ENCODE assay signal across 8 cellular contexts in genomic region chr14:20613094-20614037, GRCh38. TPM values are rescaled to one million over a fixed set of nuclear protein-coding genes. Genes with fewer than 3 reads are reported as not detected.
A peak's percentile ranks its signal among the peaks of the same experiment; 100 is the strongest.
DNase-seq lines count a peak whose midpoint lies in the region; ATAC-seq and TF ChIP-seq lines count a peak whose summit lies in the region.

No MANE protein-coding gene starts in this region.

- no peaks in the 10 kb centered on the region for H3K36me3 Mint-ChIP-seq in CD4-positive, CD25-positive, alpha-beta regulatory T cell
- H3K36me3 Mint-ChIP-seq in activated CD4-positive, alpha-beta memory T cell treated with anti-CD3 and anti-CD28 coated beads for 36 hours = no peaks in the 10 kb centered on the region

- no peak overlapping the region for H3K4me3 Mint-ChIP-seq in CD4-positive, CD25-positive, alpha-beta regulatory T cell
- H3K4me3 Mint-ChIP-seq in activated CD4-positive, alpha-beta memory T cell treated with anti-CD3 and anti-CD28 coated beads for 36 hours = no peak overlapping the region

- peak; percentile 80 for ATAC-seq in CD4-positive, CD25-positive, alpha-beta regulatory T cell (ENCODE audit: low read depth in 2 of 2)
- ATAC-seq in GM19452 (IDR thresholded peaks at IDR 0.05; ENCODE audit: unreplicated experiment) (peak; percentile 66), HG03565 (IDR thresholded peaks at IDR 0.05; ENCODE audit: unreplicated experiment) (peak; percentile 49), lung (ENCODE audit: insufficient read depth, low FRiP score) (peak; percentile 73)

- peak; percentile 69 to 92 (median 91) for DNase-seq in CD4-positive, CD25-positive, alpha-beta regulatory T cell
- peak; percentile 93 for DNase-seq in NCI-H748 treated with DMSO at 0.1 percent for 48 hours (lab: John Stamatoyannopoulos, UW)
- peak; percentile 90 for DNase-seq in activated CD4-positive, alpha-beta memory T cell treated with anti-CD3 and anti-CD28 coated beads for 36 hours
- DNase-seq in effector CD8-positive, alpha-beta T cell (lab: John Stamatoyannopoulos, UW) = peak; percentile 70
- peak; percentile 79 for DNase-seq in lung (ENCODE audit: low spot score)
- DNase-seq in stimulated activated CD4-positive, alpha-beta T cell treated with anti-CD3 and anti-CD28 coated beads, TNF-alpha, amount 100 ng/mL, for 24 hours (ENCODE audit: low read depth in 3 of 3) = peak; percentile 79 to 84 (median 80)

- WGBS in lung, 2 donors = 1 to 2% methylated on average over 34 of the region's 34 CpGs

- H3K9me3 Mint-ChIP-seq in CD4-positive, CD25-positive, alpha-beta regulatory T cell = no peaks in the 10 kb centered on the region
- H3K9me3 Mint-ChIP-seq in activated CD4-positive, alpha-beta memory T cell treated with anti-CD3 and anti-CD28 coated beads for 36 hours = no peaks in the 10 kb centered on the region

- intact Hi-C loops in activated CD4-positive, alpha-beta memory T cell treated with anti-CD3 and anti-CD28 coated beads for 36 hours (cut with micrococcal nuclease) = loop anchor here (1.0 to 5.0 kb wide), 13 partner anchors 11 to 309 kb away; partner anchors contain the start of genes PARP2, PIP4P1, PNP and RNASE6

- CTCF ChIA-PET in activated CD4-positive, alpha-beta memory T cell treated with anti-CD3 and anti-CD28 coated beads for 36 hours (lab: Charles Lee) = interaction anchor here (0.6 to 2.5 kb wide), 15 partner anchors 9 to 286 kb away, joined by 3 to 31 read pairs (median 5); partner anchors contain the start of genes PARP2 and RNASE4

- H3K4me3 ChIP-seq in CD4-positive, CD25-positive, alpha-beta regulatory T cell (ENCODE audit: low read depth, low read length) = peak overlapping the region; percentile 88
- H3K4me3 ChIP-seq in lung = peak overlapping the region; percentile 33

- peak; percentile 55 for TF ChIP-seq CTCF in lung (IDR thresholded peaks at IDR 0.05; ENCODE audit: control extremely low read depth, extremely low read depth)

- H3K4me1 ChIP-seq in CD4-positive, CD25-positive, alpha-beta regulatory T cell (ENCODE audit: control insufficient read depth, insufficient read depth, low read length, poor library complexity, severe bottlenecking) = peaks cover 38% of the 10 kb centered on the region
- peaks cover 0 to 2% of the 10 kb centered on the region in 2 donors for H3K4me1 ChIP-seq in lung (ENCODE audit: control insufficient read depth in 2 of 2, insufficient read depth in 2 of 2, low read length in 2 of 2)

- no peak overlapping the region for H3K27ac Mint-ChIP-seq in CD4-positive, CD25-positive, alpha-beta regulatory T cell
- no peak overlapping the region for H3K27ac Mint-ChIP-seq in activated CD4-positive, alpha-beta memory T cell treated with anti-CD3 and anti-CD28 coated beads for 36 hours

- no peaks in the 10 kb centered on the region for H3K36me3 ChIP-seq in CD4-positive, CD25-positive, alpha-beta regulatory T cell (ENCODE audit: control insufficient read depth, insufficient read depth, low read length)
- no peaks in the 10 kb centered on the region for H3K36me3 ChIP-seq in lung (ENCODE audit: control insufficient read depth in 2 of 2, insufficient read depth in 2 of 2, low read length in 2 of 2)

- POLR2A ChIA-PET in activated CD4-positive, alpha-beta memory T cell treated with anti-CD3 and anti-CD28 coated beads for 36 hours (lab: Charles Lee) = interaction anchor here (0.8 to 2.0 kb wide), 10 partner anchors 9 to 270 kb away, joined by 3 to 16 read pairs (median 4); partner anchors contain the start of genes APEX1, PARP2, PIP4P1 and PNP

- peaks cover 0 to 10% (median 6%) of the 10 kb centered on the region in 4 donors for H3K4me1 Mint-ChIP-seq in CD4-positive, CD25-positive, alpha-beta regulatory T cell
- H3K4me1 Mint-ChIP-seq in activated CD4-positive, alpha-beta memory T cell treated with anti-CD3 and anti-CD28 coated beads for 36 hours (ENCODE audit: low read depth) = peaks cover 11% of the 10 kb centered on the region

- no peaks in the 10 kb centered on the region for H3K9me3 ChIP-seq in CD4-positive, CD25-positive, alpha-beta regulatory T cell (ENCODE audit: control insufficient read depth in 2 of 2, low read length in 2 of 2)
- no peaks in the 10 kb centered on the region for H3K9me3 ChIP-seq in lung (ENCODE audit: control insufficient read depth in 2 of 2, insufficient read depth in 1 of 2, low read length in 1 of 2)

- H3K27ac ChIP-seq in CD4-positive, CD25-positive, alpha-beta regulatory T cell (ENCODE audit: insufficient read depth, low read length, poor library complexity, severe bottlenecking) = peak overlapping the region; percentile 18
- H3K27ac ChIP-seq in lung (ENCODE audit: low read depth in 1 of 2, low read length in 1 of 2) = peak overlapping the region; percentile 15 to 34

- H3K27me3 ChIP-seq in CD4-positive, CD25-positive, alpha-beta regulatory T cell (ENCODE audit: control insufficient read depth, insufficient read depth, low read length) = peaks cover 17% of the 10 kb centered on the region
- H3K27me3 ChIP-seq in lung (ENCODE audit: control insufficient read depth, insufficient read depth) = no peaks in the 10 kb centered on the region

- H3K27me3 Mint-ChIP-seq in CD4-positive, CD25-positive, alpha-beta regulatory T cell = peaks cover 11% of the 10 kb centered on the region
- H3K27me3 Mint-ChIP-seq in activated CD4-positive, alpha-beta memory T cell treated with anti-CD3 and anti-CD28 coated beads for 36 hours = no peaks in the 10 kb centered on the region

RNA-seq across cellular contexts. Expression of gene RNASE12, which starts 22.2 kb away (rescaled TPM):
- not detected for total RNA-seq in CD4-positive, CD25-positive, alpha-beta regulatory T cell
- polyA plus RNA-seq in CD4-positive, CD25-positive, alpha-beta regulatory T cell = not detected
- total RNA-seq in activated CD4-positive, alpha-beta memory T cell treated with anti-CD3 and anti-CD28 coated beads for 36 hours = not detected
- total RNA-seq in lung = not detected
- not detected for polyA plus RNA-seq in lung

RNA-seq across cellular contexts. Expression of gene RNASE11, which starts 25.6 kb away (rescaled TPM):
- total RNA-seq in CD4-positive, CD25-positive, alpha-beta regulatory T cell = not detected
- polyA plus RNA-seq in CD4-positive, CD25-positive, alpha-beta regulatory T cell = not detected
- total RNA-seq in activated CD4-positive, alpha-beta memory T cell treated with anti-CD3 and anti-CD28 coated beads for 36 hours = not detected
- not detected for total RNA-seq in lung
- not detected for polyA plus RNA-seq in lung

RNA-seq across cellular contexts. Expression of gene OR6S1, which starts 28.1 kb away (rescaled TPM):
- total RNA-seq in CD4-positive, CD25-positive, alpha-beta regulatory T cell = not detected
- polyA plus RNA-seq in CD4-positive, CD25-positive, alpha-beta regulatory T cell = not detected
- total RNA-seq in activated CD4-positive, alpha-beta memory T cell treated with anti-CD3 and anti-CD28 coated beads for 36 hours = not detected
- not detected for total RNA-seq in lung
- polyA plus RNA-seq in lung = not detected

RNA-seq across cellular contexts. Expression of gene RNASE9, which starts 52.5 kb away (rescaled TPM):
- total RNA-seq in CD4-positive, CD25-positive, alpha-beta regulatory T cell = not detected
- not detected for polyA plus RNA-seq in CD4-positive, CD25-positive, alpha-beta regulatory T cell
- total RNA-seq in activated CD4-positive, alpha-beta memory T cell treated with anti-CD3 and anti-CD28 coated beads for 36 hours = not detected
- not detected for total RNA-seq in lung
- polyA plus RNA-seq in lung = not detected

Comparison
In these comparisons a context has a peak if more than half of its experiments do, and no peak if none do; other contexts are left out.
1. Peak in every context shown above with its lines: DNase-seq, ATAC-seq, H3K4me3 ChIP-seq and H3K27ac ChIP-seq.